2 cellular contexts compared by ENCODE assay signal in the genomic region with DNA sequence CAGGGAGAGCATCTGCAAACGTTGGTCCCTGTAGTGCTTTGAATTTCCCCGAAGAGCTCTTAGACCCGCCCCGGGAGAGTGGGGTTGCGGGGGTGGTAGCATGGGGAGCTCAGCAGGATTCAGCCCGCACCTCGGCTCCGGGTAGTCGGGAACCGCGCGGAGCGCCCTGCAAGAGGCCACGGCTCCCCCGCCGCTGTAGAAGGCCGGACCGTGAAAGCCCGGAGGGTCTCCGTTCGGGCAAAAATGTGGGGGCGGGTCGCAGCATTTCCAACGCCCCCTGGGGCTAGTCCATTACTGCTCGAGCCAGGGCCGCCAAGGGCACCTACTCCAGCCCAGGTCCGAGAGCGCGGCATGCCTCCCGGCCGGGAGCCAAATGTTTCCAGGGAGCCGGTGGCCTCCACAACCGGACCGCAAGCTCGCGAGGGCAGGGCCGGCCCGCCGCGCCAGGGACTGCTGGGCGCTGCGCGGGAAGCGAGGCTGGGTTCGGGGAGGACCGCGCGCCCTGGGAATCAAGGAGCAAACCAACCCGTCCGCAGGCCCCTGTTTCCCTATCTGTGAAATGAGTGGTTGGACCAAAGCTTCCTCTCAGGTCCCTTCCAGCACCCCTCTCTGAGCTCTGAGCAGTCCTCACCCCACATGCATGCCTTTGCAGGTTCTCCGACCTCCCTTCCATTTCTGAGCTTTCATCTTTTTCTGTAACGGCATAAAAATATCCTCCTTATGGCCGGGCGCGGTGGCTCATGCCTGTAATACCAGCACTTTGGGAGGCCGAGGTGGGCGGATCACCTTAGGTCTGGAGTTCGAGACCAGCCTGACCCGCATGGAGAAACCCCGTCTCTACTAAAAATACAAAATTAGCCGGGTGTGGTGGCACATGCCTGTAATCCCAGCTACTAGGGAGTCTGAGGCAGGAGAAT.
TF ChIP-seq lines count a peak whose summit lies in the region.

No MANE protein-coding gene starts in this region.

TF ChIP-seq in HEK293T, 16 proteins besides CTCF, POLR2A, EP300 and RAD21 (continued from another document):
- TF ChIP-seq LEF1 (IDR thresholded peaks at IDR 0.05; ENCODE audit: borderline replicate concordance): peak; percentile 66; the same call in 1 of the 2 replicates
- TF ChIP-seq NFRKB (IDR thresholded peaks at IDR 0.05): no peak
- peak; percentile 8 for TF ChIP-seq L3MBTL2 (conservative IDR thresholded peaks at IDR 0.05)

TF ChIP-seq in neural cell, 6 proteins besides CTCF, POLR2A, EP300 and RAD21 (continued from another document):
- TF ChIP-seq, protein P1, sequence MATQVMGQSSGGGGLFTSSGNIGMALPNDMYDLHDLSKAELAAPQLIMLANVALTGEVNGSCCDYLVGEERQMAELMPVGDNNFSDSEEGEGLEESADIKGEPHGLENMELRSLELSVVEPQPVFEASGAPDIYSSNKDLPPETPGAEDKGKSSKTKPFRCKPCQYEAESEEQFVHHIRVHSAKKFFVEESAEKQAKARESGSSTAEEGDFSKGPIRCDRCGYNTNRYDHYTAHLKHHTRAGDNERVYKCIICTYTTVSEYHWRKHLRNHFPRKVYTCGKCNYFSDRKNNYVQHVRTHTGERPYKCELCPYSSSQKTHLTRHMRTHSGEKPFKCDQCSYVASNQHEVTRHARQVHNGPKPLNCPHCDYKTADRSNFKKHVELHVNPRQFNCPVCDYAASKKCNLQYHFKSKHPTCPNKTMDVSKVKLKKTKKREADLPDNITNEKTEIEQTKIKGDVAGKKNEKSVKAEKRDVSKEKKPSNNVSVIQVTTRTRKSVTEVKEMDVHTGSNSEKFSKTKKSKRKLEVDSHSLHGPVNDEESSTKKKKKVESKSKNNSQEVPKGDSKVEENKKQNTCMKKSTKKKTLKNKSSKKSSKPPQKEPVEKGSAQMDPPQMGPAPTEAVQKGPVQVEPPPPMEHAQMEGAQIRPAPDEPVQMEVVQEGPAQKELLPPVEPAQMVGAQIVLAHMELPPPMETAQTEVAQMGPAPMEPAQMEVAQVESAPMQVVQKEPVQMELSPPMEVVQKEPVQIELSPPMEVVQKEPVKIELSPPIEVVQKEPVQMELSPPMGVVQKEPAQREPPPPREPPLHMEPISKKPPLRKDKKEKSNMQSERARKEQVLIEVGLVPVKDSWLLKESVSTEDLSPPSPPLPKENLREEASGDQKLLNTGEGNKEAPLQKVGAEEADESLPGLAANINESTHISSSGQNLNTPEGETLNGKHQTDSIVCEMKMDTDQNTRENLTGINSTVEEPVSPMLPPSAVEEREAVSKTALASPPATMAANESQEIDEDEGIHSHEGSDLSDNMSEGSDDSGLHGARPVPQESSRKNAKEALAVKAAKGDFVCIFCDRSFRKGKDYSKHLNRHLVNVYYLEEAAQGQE (IDR thresholded peaks at IDR 0.05; ENCODE audit: borderline replicate concordance): no peak
- no peak for TF ChIP-seq MXI1 (conservative IDR thresholded peaks at IDR 0.05; ENCODE audit: poor library complexity, severe bottlenecking)
- no peak for TF ChIP-seq POLR2AphosphoS5 (IDR thresholded peaks at IDR 0.05)
